ENCODE assay signal across 17 cellular contexts in genomic region chr17:56700919-56701420, GRCh38.
"Had no signal": no experiment of that assay in that cellular context is flagged by ENCODE, and none has a peak within 500 bp of the region (broad histone marks: within the 10 kb centered on the region; RNA-seq: fewer than 3 reads in every experiment).

No MANE protein-coding gene starts in this region.

- H3K4me3 Mint-ChIP-seq: activated CD4-positive, alpha-beta T cell treated with anti-CD3 and anti-CD28 coated beads for 36 hours; activated naive CD8-positive, alpha-beta T cell treated with anti-CD3 and anti-CD28 coated beads, Interleukin-2, amount 10 ng/mL, durations not matched to agents 7 days and 5 days; activated T-helper 17 cell treated with anti-CD3 and anti-CD28 coated beads, Interleukin-2, amount 50 U/mL, for 72 hours; brain; type B pancreatic cell had no signal

- H3K4me1 Mint-ChIP-seq: activated CD4-positive, alpha-beta T cell treated with anti-CD3 and anti-CD28 coated beads for 36 hours; activated naive CD8-positive, alpha-beta T cell treated with anti-CD3 and anti-CD28 coated beads, Interleukin-2, amount 10 ng/mL, durations not matched to agents 7 days and 5 days; activated T-helper 17 cell treated with anti-CD3 and anti-CD28 coated beads, Interleukin-2, amount 50 U/mL, for 72 hours had no signal

- H3K27ac ChIP-seq: dorsolateral prefrontal cortex, epithelial cell of prostate, foreskin keratinocyte, psoas muscle had no signal

- H3K27ac Mint-ChIP-seq: activated CD4-positive, alpha-beta T cell treated with anti-CD3 and anti-CD28 coated beads for 36 hours; activated naive CD8-positive, alpha-beta T cell treated with anti-CD3 and anti-CD28 coated beads, Interleukin-2, amount 10 ng/mL, durations not matched to agents 7 days and 5 days; activated T-helper 17 cell treated with anti-CD3 and anti-CD28 coated beads, Interleukin-2, amount 50 U/mL, for 72 hours; brain; type B pancreatic cell had no signal

- DNase-seq: activated CD4-positive, alpha-beta T cell treated with anti-CD3 and anti-CD28 coated beads for 36 hours; activated CD4-positive, alpha-beta T cell treated with anti-CD3 and anti-CD28 coated beads, Interleukin-2, amount 50 U/mL, for 48 hours; activated naive CD4-positive, alpha-beta T cell; activated naive CD8-positive, alpha-beta T cell treated with anti-CD3 and anti-CD28 coated beads, Interleukin-2, amount 10 ng/mL, durations not matched to agents 7 days and 5 days; caudate nucleus; dorsolateral prefrontal cortex; foreskin keratinocyte; hippocampal formation; psoas muscle; stomach; T-helper 2 cell had no signal

- ATAC-seq: activated CD4-positive, alpha-beta T cell treated with anti-CD3 and anti-CD28 coated beads for 36 hours; activated T-helper 17 cell treated with anti-CD3 and anti-CD28 coated beads, Interleukin-2, amount 50 U/mL, for 72 hours; foreskin keratinocyte; psoas muscle; right cardiac atrium had no signal

- H3K4me3 ChIP-seq: dorsolateral prefrontal cortex, lung, psoas muscle, stomach had no signal

- H3K9me3 ChIP-seq: psoas muscle, stomach had no signal

- H3K27me3 ChIP-seq: foreskin keratinocyte had no signal

- H3K36me3 Mint-ChIP-seq: activated naive CD8-positive, alpha-beta T cell treated with anti-CD3 and anti-CD28 coated beads, Interleukin-2, amount 10 ng/mL, durations not matched to agents 7 days and 5 days; brain; type B pancreatic cell had no signal

- H3K9me3 Mint-ChIP-seq: activated naive CD8-positive, alpha-beta T cell treated with anti-CD3 and anti-CD28 coated beads, Interleukin-2, amount 10 ng/mL, durations not matched to agents 7 days and 5 days; activated T-helper 17 cell treated with anti-CD3 and anti-CD28 coated beads, Interleukin-2, amount 50 U/mL, for 72 hours; type B pancreatic cell had no signal

- H3K36me3 ChIP-seq: stomach had no signal
